In the genomic region with DNA sequence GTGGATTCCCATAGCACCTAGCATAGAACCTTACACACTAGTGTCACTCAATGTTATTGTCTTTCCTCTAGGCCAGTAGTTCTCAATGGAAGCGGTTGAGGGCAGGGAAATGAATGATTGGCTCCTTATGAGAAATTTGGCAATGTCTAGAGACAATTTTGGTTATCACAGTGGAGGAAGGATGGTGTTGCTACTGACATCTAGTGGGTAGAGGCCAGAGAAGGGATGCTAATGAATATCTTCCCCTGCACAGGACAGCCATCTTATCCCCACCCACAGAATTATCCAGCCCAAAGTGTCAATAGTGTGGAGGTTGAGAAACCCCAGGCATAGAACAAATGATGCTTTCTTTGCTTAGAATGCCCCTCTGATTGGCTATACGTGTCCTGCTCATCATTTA, we compare ENCODE assay signal across 10 cellular contexts. TPM values are rescaled to one million over a fixed set of nuclear protein-coding genes. Genes with fewer than 3 reads are reported as not detected.
A peak's percentile ranks its signal among the peaks of the same experiment; 100 is the strongest.
DNase-seq lines count a peak whose midpoint lies in the region; ATAC-seq and TF ChIP-seq lines count a peak whose summit lies in the region.
"Had no signal": no experiment of that assay in that cellular context is flagged by ENCODE, and none has a peak within 500 bp of the region (broad histone marks: within the 10 kb centered on the region; RNA-seq: fewer than 3 reads in every experiment).

No MANE protein-coding gene starts in this region.

- peak; percentile 66 for TF ChIP-seq RAD21 in SK-N-SH (IDR thresholded peaks at IDR 0.05; ENCODE audit: low read length)

- H3F3A ChIP-seq in GM23248 (ENCODE audit: insufficient read depth) = peaks cover 5% of the 10 kb centered on the region; the same call in 1 of the 2 replicates
- H3F3A ChIP-seq in SK-N-SH (replicated peaks; ENCODE audit: insufficient read depth) = no peaks in the 10 kb centered on the region

- POLR2A ChIA-PET in SK-N-SH (lab: Yijun Ruan, JAX) = no interaction called here

- H3K27ac Mint-ChIP-seq in progenitor cell of endocrine pancreas = no peak overlapping the region

- H3K9me2 ChIP-seq in GM23248 (ENCODE audit: insufficient read depth) (no peaks in the 10 kb centered on the region), SK-N-SH (no peaks in the 10 kb centered on the region)

- H3K27ac ChIP-seq in GM23248 (no peak overlapping the region), SK-N-SH (ENCODE audit: low read depth in 2 of 2, low read length in 1 of 2) (no peak overlapping the region)
- H3K27ac ChIP-seq: neutrophil had no signal

- TF ChIP-seq CTCF in SK-N-SH (IDR thresholded peaks at IDR 0.05) = peak; percentile 36
- TF ChIP-seq CTCF in progenitor cell of endocrine pancreas (IDR thresholded peaks at IDR 0.05; ENCODE audit: unreplicated experiment) = no peak

- peaks cover 10% of the 10 kb centered on the region for H3K4me1 Mint-ChIP-seq in progenitor cell of endocrine pancreas (ENCODE audit: low read depth)

- no peaks in the 10 kb centered on the region for H3K36me3 ChIP-seq in GM23248 (ENCODE audit: low read depth)
- H3K36me3 ChIP-seq in SK-N-SH (replicated peaks in 1 of 2; ENCODE audit: control insufficient read depth in 1 of 2, insufficient read depth in 2 of 2, low read length in 1 of 2) = no peaks in the 10 kb centered on the region
- H3K36me3 ChIP-seq: neutrophil had no signal

- no peak overlapping the region for H3K4me3 Mint-ChIP-seq in progenitor cell of endocrine pancreas (ENCODE audit: low read depth)

- no peak overlapping the region for H2AFZ ChIP-seq in GM23248
- H2AFZ ChIP-seq in SK-N-SH (ENCODE audit: low read depth) = no peak overlapping the region

- H3K27me3 ChIP-seq in GM23248 (replicated peaks; ENCODE audit: insufficient read depth) = no peaks in the 10 kb centered on the region
- no peaks in the 10 kb centered on the region for H3K27me3 ChIP-seq in SK-N-SH (ENCODE audit: insufficient read depth)

- CTCF ChIA-PET in SK-N-SH (lab: Yijun Ruan, JAX) = interaction anchor here (2.8 kb wide), 1 partner anchor 134 kb away, joined by 12 read pairs; no protein-coding TSS in a partner anchor

- no peak overlapping the region for H3K4me3 ChIP-seq in GM23248
- H3K4me3 ChIP-seq in SK-N-SH (ENCODE audit: low read depth in 2 of 2, low read length in 1 of 2) = peak overlapping the region in 1 of 2 experiments; percentile 20; a peak in 1 of 4 replicates

- H4K20me1 ChIP-seq in GM23248 (ENCODE audit: insufficient read depth) = no peaks in the 10 kb centered on the region
- no peaks in the 10 kb centered on the region for H4K20me1 ChIP-seq in SK-N-SH (ENCODE audit: insufficient read depth)

- DNase-seq in AG20443 (ENCODE audit: low spot score) (peak; percentile 54), GM23248 (peak; percentile 71), SK-N-SH (peak; percentile 33), iPS-NIHi7 (ENCODE audit: extremely low spot score) (peak; percentile 19), NCI-H187 (lab: John Stamatoyannopoulos, UW) (no peak), progenitor cell of endocrine pancreas (ENCODE audit: low spot score, unreplicated experiment) (no peak)
- DNase-seq in activated CD4-positive, alpha-beta T cell treated with anti-CD3 and anti-CD28 coated beads for 4 hours = no peak

- no peak overlapping the region for H3K4me2 ChIP-seq in GM23248 (ENCODE audit: unreplicated experiment)
- H3K4me2 ChIP-seq in SK-N-SH = no peak overlapping the region

- no peaks in the 10 kb centered on the region for H3K36me3 Mint-ChIP-seq in progenitor cell of endocrine pancreas (ENCODE audit: insufficient read depth)

- no peak for TF ChIP-seq EP300 in SK-N-SH (IDR thresholded peaks at IDR 0.05; ENCODE audit: borderline replicate concordance in 1 of 2, low read depth in 1 of 2, low read length in 1 of 2)

- no peak for TF ChIP-seq POLR2A in GM18505 (IDR thresholded peaks at IDR 0.05; ENCODE audit: borderline replicate concordance, extremely low read depth, insufficient read depth, insufficient read length)

- no peaks in the 10 kb centered on the region for H3K27me3 Mint-ChIP-seq in progenitor cell of endocrine pancreas

- no peak for ATAC-seq in GM18505 (IDR thresholded peaks at IDR 0.05; ENCODE audit: unreplicated experiment)

- no peaks in the 10 kb centered on the region for H3K9me3 ChIP-seq in GM23248 (ENCODE audit: low read depth)
- H3K9me3 ChIP-seq in SK-N-SH = no peaks in the 10 kb centered on the region
- H3K9me3 ChIP-seq: neutrophil had no signal

- no peaks in the 10 kb centered on the region for H3K9me3 Mint-ChIP-seq in progenitor cell of endocrine pancreas (ENCODE audit: low read depth)

- H3K9ac ChIP-seq in GM23248 (no peak overlapping the region), SK-N-SH (no peak overlapping the region)

- WGBS in GM23248 (ENCODE audit: low coverage in 1 of 2, low lambda C conversion rate in 2 of 2, missing lambda C conversion rate in 2 of 2), 2 experiments = 40 to 41% methylated on average over 2 of the region's 2 CpGs
- WGBS in SK-N-SH (ENCODE audit: low lambda C conversion rate) = 0% methylated on average over 2 of the region's 2 CpGs

- in situ Hi-C loops in GM23248 (cut with MboI) = loop anchor here (5.0 to 25.0 kb wide), 3 partner anchors 134 to 1569 kb away; no protein-coding TSS in a partner anchor

- H3K79me2 ChIP-seq in GM23248 (ENCODE audit: insufficient read depth) = no peaks in the 10 kb centered on the region
- H3K79me2 ChIP-seq in SK-N-SH (ENCODE audit: insufficient read depth) = no peaks in the 10 kb centered on the region

- H3K4me1 ChIP-seq in GM23248 (ENCODE audit: insufficient read depth) (0 out of 2 replicates have a peak, but pooled peaks cover 3% of the 10 kb centered on the region), SK-N-SH (ENCODE audit: control insufficient read depth in 1 of 2, insufficient read depth in 2 of 2, low read depth in 1 of 2, low read length in 1 of 2) (no peaks in the 10 kb centered on the region)

TF ChIP-seq in SK-N-SH, 30 proteins besides CTCF, POLR2A, EP300 and RAD21:
- TF ChIP-seq EZH2phosphoT487 (IDR thresholded peaks at IDR 0.05; ENCODE audit: borderline replicate concordance, low read depth) (no peak), MXI1 (IDR thresholded peaks at IDR 0.05; ENCODE audit: low read depth, low read length) (no peak), RXRA (IDR thresholded peaks at IDR 0.05; ENCODE audit: borderline replicate concordance, low read depth) (no peak), SMC3 (IDR thresholded peaks at IDR 0.05; ENCODE audit: low read depth, low read length) (peak; percentile 64), RFX5 (IDR thresholded peaks at IDR 0.05; ENCODE audit: low read length) (no peak), CHD2 (IDR thresholded peaks at IDR 0.05; ENCODE audit: low read length, partially characterized antibody) (no peak)

RNA-seq across cellular contexts. Expression of a gene that starts 15.8 kb away (rescaled TPM):
- total RNA-seq in GM23248 (2014; rRNA removed; shearing (Covaris generic)) = not detected in 2 replicates
- polyA plus RNA-seq in GM23248 (2016; fragmentation: Nextera tagmentation; extraction: Ambion mirVana) (not detected in 2 replicates), SK-N-SH (2012; rRNA removed) (not detected in 2 replicates)
- not detected in 2 replicates for polyA plus RNA-seq in SK-N-SH (2012; cell fraction: cytosol; rRNA removed)
- polyA plus RNA-seq in SK-N-SH (2012; cell fraction: nucleus; rRNA removed) = not detected in 2 replicates
- total RNA-seq in progenitor cell of endocrine pancreas = not detected in 2 replicates
- total RNA-seq: activated CD8-positive, alpha-beta memory T cell treated with anti-CD3 and anti-CD28 coated beads for 36 hours had no signal

RNA-seq across cellular contexts. Expression of a gene that starts 39.6 kb away (rescaled TPM):
- 21.5 and 55.0 TPM in 2 replicates for total RNA-seq in GM23248 (2014; rRNA removed; shearing (Covaris generic))
- polyA plus RNA-seq in GM23248 (2016; fragmentation: Nextera tagmentation; extraction: Ambion mirVana) (114 and 117 TPM in 2 replicates), SK-N-SH (2012; rRNA removed) (39.0 and 42.1 TPM in 2 replicates)
- 37.2 and 43.2 TPM in 2 replicates for polyA plus RNA-seq in SK-N-SH (2012; cell fraction: cytosol; rRNA removed)
- 10.5 and 19.3 TPM in 2 replicates for polyA plus RNA-seq in SK-N-SH (2012; cell fraction: nucleus; rRNA removed)
- total RNA-seq in progenitor cell of endocrine pancreas = 213 and 223 TPM in 2 replicates

Comparison
In these comparisons a context has a peak if more than half of its experiments do, and no peak if none do; other contexts are left out.
1. DNase-seq: peak in AG20443 (single experiment), GM23248 (single experiment), SK-N-SH (single experiment) and iPS-NIHi7 (single experiment); none in NCI-H187 (0 of 2), activated CD4-positive, alpha-beta T cell treated with anti-CD3 and anti-CD28 coated beads for 4 hours (0 of 2) and progenitor cell of endocrine pancreas (single experiment).